In the genomic region with DNA sequence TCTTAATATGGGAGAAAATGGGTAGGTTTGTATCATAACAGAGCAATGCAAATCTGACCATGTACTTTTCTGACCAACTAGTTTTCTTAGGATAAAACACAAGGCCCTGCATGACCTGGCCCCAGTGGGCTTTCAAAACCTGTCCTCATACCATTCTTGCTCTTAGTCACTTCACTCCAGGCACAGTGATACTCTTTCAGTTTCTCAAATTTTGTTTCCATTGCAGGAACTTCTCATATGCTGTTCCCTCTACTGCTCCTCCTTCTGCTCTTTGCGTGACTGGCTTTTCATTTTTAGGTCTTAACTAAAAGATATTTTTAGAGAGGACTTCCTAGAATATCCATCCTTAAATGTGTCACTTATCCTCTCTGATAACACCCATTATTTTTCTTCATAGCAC, we compare ENCODE assay signal across 13 cellular contexts.
DNase-seq lines count a peak whose midpoint lies in the region; ATAC-seq lines count a peak whose summit lies in the region.
"Had no signal": no experiment of that assay in that cellular context is flagged by ENCODE, and none has a peak within 500 bp of the region (broad histone marks: within the 10 kb centered on the region; RNA-seq: fewer than 3 reads in every experiment).

No MANE protein-coding gene starts in this region.

- no peaks in the 10 kb centered on the region for H3K27me3 Mint-ChIP-seq in naive thymus-derived CD8-positive, alpha-beta T cell

- no peak overlapping the region for H3K27ac Mint-ChIP-seq in naive thymus-derived CD8-positive, alpha-beta T cell

- H3K9me3 Mint-ChIP-seq in naive thymus-derived CD8-positive, alpha-beta T cell, result no peaks in the 10 kb centered on the region

- peaks cover 0 to 2% (median 0%) of the 10 kb centered on the region in 3 donors for H3K36me3 Mint-ChIP-seq in naive thymus-derived CD8-positive, alpha-beta T cell

- no peaks in the 10 kb centered on the region for H3K4me1 Mint-ChIP-seq in naive thymus-derived CD8-positive, alpha-beta T cell

- POLR2A ChIA-PET in naive thymus-derived CD8-positive, alpha-beta T cell (lab: Charles Lee), result interaction anchor here (0.5 kb wide), 1 partner anchor 26 kb away, joined by 3 read pairs; no protein-coding TSS in a partner anchor

- no peak overlapping the region for H3K4me3 Mint-ChIP-seq in naive thymus-derived CD8-positive, alpha-beta T cell

- no peak for DNase-seq in NCI-H226
- no peak for DNase-seq in SIG-M5 (lab: John Stamatoyannopoulos, UW)
- no peak for DNase-seq in activated CD4-positive, alpha-beta T cell treated with anti-CD3 and anti-CD28 coated beads for 48 hours
- no peak for DNase-seq in naive thymus-derived CD8-positive, alpha-beta T cell
- DNase-seq: activated T-cell treated with anti-CD3 and anti-CD28 coated beads, Interleukin-2, amount 50 U/mL, for 1 hour; C1 segment of cervical spinal cord; cerebellar nuclear complex; NCI-H1092; T1000 had no signal

- ATAC-seq in GM18499 (IDR thresholded peaks at IDR 0.05; ENCODE audit: insufficient read depth, unreplicated experiment) (peak; percentile 82), GM19372 (IDR thresholded peaks at IDR 0.05; ENCODE audit: low read depth, unreplicated experiment) (peak; percentile 94), HG02798 (IDR thresholded peaks at IDR 0.05; ENCODE audit: poor library complexity, unreplicated experiment) (peak; percentile 87), HG03469 (IDR thresholded peaks at IDR 0.05; ENCODE audit: unreplicated experiment) (peak; percentile 81)
- no peak for ATAC-seq in naive thymus-derived CD8-positive, alpha-beta T cell

Comparison
In these comparisons a context has a peak if more than half of its experiments do, and no peak if none do; other contexts are left out.
1. ATAC-seq: peak in GM18499 (single experiment), GM19372 (single experiment), HG02798 (single experiment) and HG03469 (single experiment); none in naive thymus-derived CD8-positive, alpha-beta T cell (0 of 2).